1 cellular context compared by ENCODE assay signal in the genomic region with DNA sequence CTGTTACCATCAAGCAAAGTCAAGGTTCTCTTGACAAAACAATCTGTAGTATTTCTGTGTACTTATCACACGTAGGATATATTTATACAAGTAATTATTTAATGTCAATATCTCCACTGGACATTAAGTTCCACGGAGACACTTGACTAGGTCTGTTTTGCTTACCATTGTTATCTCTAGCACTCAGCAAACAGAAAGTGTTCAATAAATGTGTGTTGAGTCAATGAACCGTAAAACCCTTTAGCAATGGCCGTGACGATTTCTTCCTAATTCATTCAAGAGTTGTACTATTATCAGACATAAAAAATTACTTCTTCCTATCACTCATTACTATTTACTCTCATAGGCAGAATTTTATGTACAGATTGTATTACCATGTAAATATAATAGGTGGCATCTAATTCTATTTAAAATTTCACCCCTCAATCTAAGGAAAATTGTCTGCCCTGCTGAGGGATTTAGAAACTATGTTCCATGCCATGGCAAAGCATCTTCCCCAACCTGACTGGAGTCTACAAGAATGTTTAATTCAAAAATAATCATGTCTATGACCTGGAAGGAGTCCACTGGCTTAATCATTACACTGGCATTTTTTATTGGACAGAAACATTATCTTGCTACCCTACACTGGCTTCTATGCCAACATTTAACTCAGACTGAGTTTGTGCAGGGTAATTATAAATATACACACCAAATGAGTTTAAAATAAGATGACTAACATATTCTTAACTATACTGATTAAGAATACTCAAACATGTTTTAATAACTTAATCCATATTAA.
TF ChIP-seq lines count a peak whose summit lies in the region.

No MANE protein-coding gene starts in this region.

TF ChIP-seq in HEK293, 187 proteins besides CTCF, POLR2A, EP300 and RAD21 (continued from another document):
- TF ChIP-seq, protein P1, sequence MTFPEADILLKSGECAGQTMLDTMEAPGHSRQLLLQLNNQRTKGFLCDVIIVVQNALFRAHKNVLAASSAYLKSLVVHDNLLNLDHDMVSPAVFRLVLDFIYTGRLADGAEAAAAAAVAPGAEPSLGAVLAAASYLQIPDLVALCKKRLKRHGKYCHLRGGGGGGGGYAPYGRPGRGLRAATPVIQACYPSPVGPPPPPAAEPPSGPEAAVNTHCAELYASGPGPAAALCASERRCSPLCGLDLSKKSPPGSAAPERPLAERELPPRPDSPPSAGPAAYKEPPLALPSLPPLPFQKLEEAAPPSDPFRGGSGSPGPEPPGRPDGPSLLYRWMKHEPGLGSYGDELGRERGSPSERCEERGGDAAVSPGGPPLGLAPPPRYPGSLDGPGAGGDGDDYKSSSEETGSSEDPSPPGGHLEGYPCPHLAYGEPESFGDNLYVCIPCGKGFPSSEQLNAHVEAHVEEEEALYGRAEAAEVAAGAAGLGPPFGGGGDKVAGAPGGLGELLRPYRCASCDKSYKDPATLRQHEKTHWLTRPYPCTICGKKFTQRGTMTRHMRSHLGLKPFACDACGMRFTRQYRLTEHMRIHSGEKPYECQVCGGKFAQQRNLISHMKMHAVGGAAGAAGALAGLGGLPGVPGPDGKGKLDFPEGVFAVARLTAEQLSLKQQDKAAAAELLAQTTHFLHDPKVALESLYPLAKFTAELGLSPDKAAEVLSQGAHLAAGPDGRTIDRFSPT (tag by site-specific recombination; IDR thresholded peaks at IDR 0.05), result no peak
- TF ChIP-seq ZNF19 (tag by site-specific recombination; IDR thresholded peaks at IDR 0.05; ENCODE audit: low read depth) (no peak), ZNF10 (tag by site-specific recombination; IDR thresholded peaks at IDR 0.05) (no peak), IKZF3 (tag by site-specific recombination; IDR thresholded peaks at IDR 0.05) (no peak), ZNF157 (tag by site-specific recombination; IDR thresholded peaks at IDR 0.05) (no peak), SP3 (tag by site-specific recombination; IDR thresholded peaks at IDR 0.05) (no peak), KLF10 (tag by site-specific recombination; IDR thresholded peaks at IDR 0.05) (no peak), ZNF843 (tag by site-specific recombination; IDR thresholded peaks at IDR 0.05) (peak; percentile 45; the same call in 1 of the 2 replicates), ZNF514 (tag by site-specific recombination; IDR thresholded peaks at IDR 0.05) (no peak), OSR2 (tag by site-specific recombination; IDR thresholded peaks at IDR 0.05) (peak; percentile 24; the same call in 1 of the 2 replicates), SETDB1 (IDR thresholded peaks at IDR 0.05; ENCODE audit: insufficient read length, low read length) (no peak), SALL2 (tag by site-specific recombination; IDR thresholded peaks at IDR 0.05; ENCODE audit: borderline replicate concordance) (no peak), ZNF660 (tag by site-specific recombination; IDR thresholded peaks at IDR 0.05) (no peak), ZFP37 (tag by site-specific recombination; IDR thresholded peaks at IDR 0.05) (no peak), KLF1 (tag by site-specific recombination; IDR thresholded peaks at IDR 0.05) (no peak), HOXA7 (CRISPR knock-in tag; IDR thresholded peaks at IDR 0.05; ENCODE audit: borderline replicate concordance) (no peak), ZBTB1 (tag by site-specific recombination; IDR thresholded peaks at IDR 0.05) (no peak), ZNF16 (tag by site-specific recombination; IDR thresholded peaks at IDR 0.05; ENCODE audit: low read depth) (no peak), FEZF1 (tag by site-specific recombination; IDR thresholded peaks at IDR 0.05) (0 out of 2 replicates have a peak, but pooled peaks have one; percentile 13), BCL11A (tag by site-specific recombination; IDR thresholded peaks at IDR 0.05; ENCODE audit: low read depth) (no peak), ZNF560 (tag by site-specific recombination; IDR thresholded peaks at IDR 0.05; ENCODE audit: borderline replicate concordance) (no peak), ZNF394 (tag by site-specific recombination; IDR thresholded peaks at IDR 0.05; ENCODE audit: borderline replicate concordance) (no peak), ZNF701 (tag by site-specific recombination; IDR thresholded peaks at IDR 0.05) (no peak), ZNF324 (tag by site-specific recombination; IDR thresholded peaks at IDR 0.05) (no peak), ZNF138 (tag by site-specific recombination; IDR thresholded peaks at IDR 0.05; ENCODE audit: borderline replicate concordance) (no peak), ZNF112 (tag by site-specific recombination; IDR thresholded peaks at IDR 0.05) (no peak), ZNF311 (tag by site-specific recombination; IDR thresholded peaks at IDR 0.05; ENCODE audit: borderline replicate concordance) (no peak), ZNF404 (tag by site-specific recombination; IDR thresholded peaks at IDR 0.05) (no peak), KLF9 (tag by site-specific recombination; IDR thresholded peaks at IDR 0.05; ENCODE audit: low read depth) (no peak), GLIS1 (tag by site-specific recombination; IDR thresholded peaks at IDR 0.05) (no peak)
- TF ChIP-seq, protein P2, sequence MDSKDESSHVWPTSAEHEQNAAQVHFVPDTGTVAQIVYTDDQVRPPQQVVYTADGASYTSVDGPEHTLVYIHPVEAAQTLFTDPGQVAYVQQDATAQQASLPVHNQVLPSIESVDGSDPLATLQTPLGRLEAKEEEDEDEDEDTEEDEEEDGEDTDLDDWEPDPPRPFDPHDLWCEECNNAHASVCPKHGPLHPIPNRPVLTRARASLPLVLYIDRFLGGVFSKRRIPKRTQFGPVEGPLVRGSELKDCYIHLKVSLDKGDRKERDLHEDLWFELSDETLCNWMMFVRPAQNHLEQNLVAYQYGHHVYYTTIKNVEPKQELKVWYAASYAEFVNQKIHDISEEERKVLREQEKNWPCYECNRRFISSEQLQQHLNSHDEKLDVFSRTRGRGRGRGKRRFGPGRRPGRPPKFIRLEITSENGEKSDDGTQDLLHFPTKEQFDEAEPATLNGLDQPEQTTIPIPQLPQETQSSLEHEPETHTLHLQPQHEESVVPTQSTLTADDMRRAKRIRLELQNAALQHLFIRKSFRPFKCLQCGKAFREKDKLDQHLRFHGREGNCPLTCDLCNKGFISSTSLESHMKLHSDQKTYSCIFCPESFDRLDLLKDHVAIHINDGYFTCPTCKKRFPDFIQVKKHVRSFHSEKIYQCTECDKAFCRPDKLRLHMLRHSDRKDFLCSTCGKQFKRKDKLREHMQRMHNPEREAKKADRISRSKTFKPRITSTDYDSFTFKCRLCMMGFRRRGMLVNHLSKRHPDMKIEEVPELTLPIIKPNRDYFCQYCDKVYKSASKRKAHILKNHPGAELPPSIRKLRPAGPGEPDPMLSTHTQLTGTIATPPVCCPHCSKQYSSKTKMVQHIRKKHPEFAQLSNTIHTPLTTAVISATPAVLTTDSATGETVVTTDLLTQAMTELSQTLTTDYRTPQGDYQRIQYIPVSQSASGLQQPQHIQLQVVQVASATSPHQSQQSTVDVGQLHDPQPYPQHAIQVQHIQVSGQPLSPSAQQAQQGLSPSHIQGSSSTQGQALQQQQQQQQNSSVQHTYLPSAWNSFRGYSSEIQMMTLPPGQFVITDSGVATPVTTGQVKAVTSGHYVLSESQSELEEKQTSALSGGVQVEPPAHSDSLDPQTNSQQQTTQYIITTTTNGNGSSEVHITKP (tag by site-specific recombination; IDR thresholded peaks at IDR 0.05), result peak; percentile 48
- TF ChIP-seq, protein P3, sequence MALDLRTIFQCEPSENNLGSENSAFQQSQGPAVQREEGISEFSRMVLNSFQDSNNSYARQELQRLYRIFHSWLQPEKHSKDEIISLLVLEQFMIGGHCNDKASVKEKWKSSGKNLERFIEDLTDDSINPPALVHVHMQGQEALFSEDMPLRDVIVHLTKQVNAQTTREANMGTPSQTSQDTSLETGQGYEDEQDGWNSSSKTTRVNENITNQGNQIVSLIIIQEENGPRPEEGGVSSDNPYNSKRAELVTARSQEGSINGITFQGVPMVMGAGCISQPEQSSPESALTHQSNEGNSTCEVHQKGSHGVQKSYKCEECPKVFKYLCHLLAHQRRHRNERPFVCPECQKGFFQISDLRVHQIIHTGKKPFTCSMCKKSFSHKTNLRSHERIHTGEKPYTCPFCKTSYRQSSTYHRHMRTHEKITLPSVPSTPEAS (tag by site-specific recombination; IDR thresholded peaks at IDR 0.05), result no peak
- TF ChIP-seq, protein P4, sequence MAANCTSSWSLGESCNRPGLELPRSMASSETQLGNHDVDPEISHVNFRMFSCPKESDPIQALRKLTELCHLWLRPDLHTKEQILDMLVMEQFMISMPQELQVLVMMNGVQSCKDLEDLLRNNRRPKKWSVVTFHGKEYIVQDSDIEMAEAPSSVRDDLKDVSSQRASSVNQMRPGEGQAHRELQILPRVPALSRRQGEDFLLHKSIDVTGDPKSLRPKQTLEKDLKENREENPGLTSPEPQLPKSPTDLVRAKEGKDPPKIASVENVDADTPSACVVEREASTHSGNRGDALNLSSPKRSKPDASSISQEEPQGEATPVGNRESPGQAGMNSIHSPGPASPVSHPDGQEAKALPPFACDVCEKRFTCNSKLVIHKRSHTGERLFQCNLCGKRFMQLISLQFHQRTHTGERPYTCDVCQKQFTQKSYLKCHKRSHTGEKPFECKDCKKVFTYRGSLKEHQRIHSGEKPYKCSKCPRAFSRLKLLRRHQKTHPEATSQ (tag by site-specific recombination; IDR thresholded peaks at IDR 0.05), result no peak
- TF ChIP-seq, protein P5, sequence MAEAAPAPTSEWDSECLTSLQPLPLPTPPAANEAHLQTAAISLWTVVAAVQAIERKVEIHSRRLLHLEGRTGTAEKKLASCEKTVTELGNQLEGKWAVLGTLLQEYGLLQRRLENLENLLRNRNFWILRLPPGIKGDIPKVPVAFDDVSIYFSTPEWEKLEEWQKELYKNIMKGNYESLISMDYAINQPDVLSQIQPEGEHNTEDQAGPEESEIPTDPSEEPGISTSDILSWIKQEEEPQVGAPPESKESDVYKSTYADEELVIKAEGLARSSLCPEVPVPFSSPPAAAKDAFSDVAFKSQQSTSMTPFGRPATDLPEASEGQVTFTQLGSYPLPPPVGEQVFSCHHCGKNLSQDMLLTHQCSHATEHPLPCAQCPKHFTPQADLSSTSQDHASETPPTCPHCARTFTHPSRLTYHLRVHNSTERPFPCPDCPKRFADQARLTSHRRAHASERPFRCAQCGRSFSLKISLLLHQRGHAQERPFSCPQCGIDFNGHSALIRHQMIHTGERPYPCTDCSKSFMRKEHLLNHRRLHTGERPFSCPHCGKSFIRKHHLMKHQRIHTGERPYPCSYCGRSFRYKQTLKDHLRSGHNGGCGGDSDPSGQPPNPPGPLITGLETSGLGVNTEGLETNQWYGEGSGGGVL (tag by site-specific recombination; IDR thresholded peaks at IDR 0.05), result no peak; the same call in 1 of the 2 replicates
- TF ChIP-seq, protein P6, sequence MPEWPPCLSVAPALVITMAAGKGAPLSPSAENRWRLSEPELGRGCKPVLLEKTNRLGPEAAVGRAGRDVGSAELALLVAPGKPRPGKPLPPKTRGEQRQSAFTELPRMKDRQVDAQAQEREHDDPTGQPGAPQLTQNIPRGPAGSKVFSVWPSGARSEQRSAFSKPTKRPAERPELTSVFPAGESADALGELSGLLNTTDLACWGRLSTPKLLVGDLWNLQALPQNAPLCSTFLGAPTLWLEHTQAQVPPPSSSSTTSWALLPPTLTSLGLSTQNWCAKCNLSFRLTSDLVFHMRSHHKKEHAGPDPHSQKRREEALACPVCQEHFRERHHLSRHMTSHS (tag by site-specific recombination; IDR thresholded peaks at IDR 0.05), result no peak
- TF ChIP-seq, protein P7, sequence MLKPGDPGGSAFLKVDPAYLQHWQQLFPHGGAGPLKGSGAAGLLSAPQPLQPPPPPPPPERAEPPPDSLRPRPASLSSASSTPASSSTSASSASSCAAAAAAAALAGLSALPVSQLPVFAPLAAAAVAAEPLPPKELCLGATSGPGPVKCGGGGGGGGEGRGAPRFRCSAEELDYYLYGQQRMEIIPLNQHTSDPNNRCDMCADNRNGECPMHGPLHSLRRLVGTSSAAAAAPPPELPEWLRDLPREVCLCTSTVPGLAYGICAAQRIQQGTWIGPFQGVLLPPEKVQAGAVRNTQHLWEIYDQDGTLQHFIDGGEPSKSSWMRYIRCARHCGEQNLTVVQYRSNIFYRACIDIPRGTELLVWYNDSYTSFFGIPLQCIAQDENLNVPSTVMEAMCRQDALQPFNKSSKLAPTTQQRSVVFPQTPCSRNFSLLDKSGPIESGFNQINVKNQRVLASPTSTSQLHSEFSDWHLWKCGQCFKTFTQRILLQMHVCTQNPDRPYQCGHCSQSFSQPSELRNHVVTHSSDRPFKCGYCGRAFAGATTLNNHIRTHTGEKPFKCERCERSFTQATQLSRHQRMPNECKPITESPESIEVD (tag by site-specific recombination; IDR thresholded peaks at IDR 0.05), result peak; percentile 81
